In the genomic region with DNA sequence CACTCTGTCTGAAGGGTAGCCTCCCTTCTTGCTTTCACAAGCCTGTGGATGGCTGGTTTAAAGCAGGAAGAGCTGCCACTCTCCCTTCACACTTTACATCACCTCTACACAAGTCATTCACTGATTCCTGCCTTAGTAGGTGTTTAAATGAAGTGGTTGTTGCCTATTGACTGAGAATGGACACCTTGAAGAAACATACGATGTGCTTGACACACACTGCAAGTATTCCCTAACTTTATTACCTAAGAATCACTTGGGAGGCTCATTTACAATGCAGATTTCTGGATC, we compare ENCODE assay signal across 22 cellular contexts.
"Had no signal": no experiment of that assay in that cellular context is flagged by ENCODE, and none has a peak within 500 bp of the region (broad histone marks: within the 10 kb centered on the region; RNA-seq: fewer than 3 reads in every experiment).

No MANE protein-coding gene starts in this region.

- H3K36me3 ChIP-seq: ascending aorta, brain microvascular endothelial cell, thoracic aorta, upper lobe of right lung, WERI-Rb-1 had no signal

- DNase-seq: activated CD4-positive, alpha-beta T cell treated with anti-CD3 and anti-CD28 coated beads, Interleukin-2, amount 10 ng/mL, durations not matched to agents 7 days and 5 days; activated CD4-positive, CD25-positive, alpha-beta regulatory T cell treated with anti-CD3 and anti-CD28 coated beads, Interleukin-2, amount 50 U/mL, for 72 hours; activated CD8-positive, alpha-beta T cell treated with anti-CD3 and anti-CD28 coated beads, Interleukin-2, amount 10 ng/mL, durations not matched to agents 7 days and 5 days; activated gamma-delta T cell; activated naive CD4-positive, alpha-beta T cell treated with anti-CD3 and anti-CD28 coated beads, Interleukin-2, amount 50 U/mL, for 16 hours; brain microvascular endothelial cell; effector memory CD4-positive, alpha-beta T cell; glutamatergic neuron; hypothalamus; mesenchymal stem cell; naive B cell; stimulated activated CD4-positive, alpha-beta T cell treated with anti-CD3 and anti-CD28 coated beads, Interleukin-2, amount 100 ng/mL, for 48 hours; stimulated activated CD8-positive, alpha-beta memory T cell treated with anti-CD3 and anti-CD28 coated beads, Interleukin-4, amount 100 ng/mL, for 48 hours; stimulated activated naive B cell treated with anti-CD40 and anti-IgM and Interleukin-4, amounts not matched to agents 10 μg/mL and 1 μg/mL and 100 μg/mL, for 72 hours; upper lobe of right lung; WERI-Rb-1 had no signal

- H3K4me1 Mint-ChIP-seq: naive B cell had no signal

- H3K4me3 Mint-ChIP-seq: activated CD4-positive, alpha-beta T cell treated with anti-CD3 and anti-CD28 coated beads, Interleukin-2, amount 10 ng/mL, durations not matched to agents 7 days and 5 days; activated CD8-positive, alpha-beta T cell treated with anti-CD3 and anti-CD28 coated beads, Interleukin-2, amount 10 ng/mL, durations not matched to agents 7 days and 5 days; activated T-helper 1 cell treated with anti-CD3 and anti-CD28 coated beads, Interleukin-12 subunit alpha, Interleukin-12 subunit beta, Interleukin-2, Interleukin-4 antibody, amounts not matched to agents 30 ng/mL and 10 ng/mL and 1 ng/mL, durations not matched to agents 14 hours and 24 hours and 36 hours; central memory CD8-positive, alpha-beta T cell; naive B cell; neural crest cell; stimulated activated naive B cell treated with anti-CD40 and anti-IgM and Interleukin-4, amounts not matched to agents 10 μg/mL and 1 μg/mL and 100 μg/mL, for 72 hours had no signal

- H3K27ac ChIP-seq: ascending aorta, brain microvascular endothelial cell, thoracic aorta, upper lobe of right lung, WERI-Rb-1 had no signal

- ATAC-seq: activated CD8-positive, alpha-beta T cell treated with anti-CD3 and anti-CD28 coated beads, Interleukin-2, amount 10 ng/mL, durations not matched to agents 7 days and 5 days; esophagus mucosa; stimulated activated naive B cell treated with anti-CD40 and anti-IgM and Interleukin-4, amounts not matched to agents 10 μg/mL and 1 μg/mL and 100 μg/mL, for 72 hours; upper lobe of right lung had no signal

- H3K4me3 ChIP-seq: ascending aorta, thoracic aorta, upper lobe of right lung had no signal

- H3K27ac Mint-ChIP-seq: activated CD4-positive, alpha-beta T cell treated with anti-CD3 and anti-CD28 coated beads, Interleukin-2, amount 10 ng/mL, durations not matched to agents 7 days and 5 days; activated CD8-positive, alpha-beta T cell treated with anti-CD3 and anti-CD28 coated beads, Interleukin-2, amount 10 ng/mL, durations not matched to agents 7 days and 5 days; activated T-helper 1 cell treated with anti-CD3 and anti-CD28 coated beads, Interleukin-12 subunit alpha, Interleukin-12 subunit beta, Interleukin-2, Interleukin-4 antibody, amounts not matched to agents 30 ng/mL and 10 ng/mL and 1 ng/mL, durations not matched to agents 14 hours and 24 hours and 36 hours; naive B cell; stimulated activated naive B cell treated with anti-CD40 and anti-IgM and Interleukin-4, amounts not matched to agents 10 μg/mL and 1 μg/mL and 100 μg/mL, for 72 hours had no signal

- H3K27me3 Mint-ChIP-seq: central memory CD8-positive, alpha-beta T cell; stimulated activated naive B cell treated with anti-CD40 and anti-IgM and Interleukin-4, amounts not matched to agents 10 μg/mL and 1 μg/mL and 100 μg/mL, for 72 hours had no signal

- H3K27me3 ChIP-seq: ascending aorta, brain microvascular endothelial cell, upper lobe of right lung had no signal

- H3K9me3 ChIP-seq: ascending aorta, thoracic aorta, upper lobe of right lung had no signal

- H3K9me3 Mint-ChIP-seq: activated T-helper 1 cell treated with anti-CD3 and anti-CD28 coated beads, Interleukin-12 subunit alpha, Interleukin-12 subunit beta, Interleukin-2, Interleukin-4 antibody, amounts not matched to agents 30 ng/mL and 10 ng/mL and 1 ng/mL, durations not matched to agents 14 hours and 24 hours and 36 hours; central memory CD8-positive, alpha-beta T cell; naive B cell; stimulated activated naive B cell treated with anti-CD40 and anti-IgM and Interleukin-4, amounts not matched to agents 10 μg/mL and 1 μg/mL and 100 μg/mL, for 72 hours had no signal

- H3K36me3 Mint-ChIP-seq: naive B cell; stimulated activated naive B cell treated with anti-CD40 and anti-IgM and Interleukin-4, amounts not matched to agents 10 μg/mL and 1 μg/mL and 100 μg/mL, for 72 hours had no signal
